Comparison of ENCODE assay signal across 1 cellular context in the genomic region with DNA sequence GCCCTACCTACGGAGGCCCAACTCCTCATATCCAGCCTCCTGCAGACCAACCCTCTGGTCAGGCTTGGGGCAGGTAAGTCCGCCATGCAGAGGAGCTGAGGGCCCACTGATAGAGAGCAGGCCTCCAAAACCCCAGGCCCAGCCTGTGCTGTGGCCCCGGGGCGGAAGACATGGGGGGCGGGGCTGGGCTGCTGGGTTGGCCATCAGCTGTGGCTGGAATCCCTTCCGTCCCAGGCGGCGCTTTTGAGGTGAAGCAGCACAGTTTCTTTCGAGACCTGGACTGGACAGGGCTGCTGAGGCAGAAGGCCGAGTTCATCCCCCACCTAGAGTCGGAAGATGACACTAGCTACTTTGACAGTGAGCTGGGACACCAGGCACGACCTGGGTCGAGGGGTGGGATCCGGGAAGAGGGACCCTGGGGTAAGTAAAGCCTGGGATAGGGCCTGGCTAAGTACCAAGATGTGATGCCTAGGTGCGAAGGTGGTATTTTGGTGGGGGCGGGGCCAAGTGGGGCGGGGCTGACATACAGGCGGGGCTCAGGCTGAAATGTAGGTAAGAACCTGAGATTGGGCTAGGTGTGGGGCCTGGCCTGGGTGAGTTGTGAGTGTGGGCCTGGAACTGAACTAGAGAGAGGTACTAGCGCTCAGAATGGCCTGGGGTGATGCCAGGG.
TF ChIP-seq lines count a peak whose summit lies in the region.

No MANE protein-coding gene starts in this region.

TF ChIP-seq in HepG2, 621 proteins besides CTCF, POLR2A, EP300 and RAD21:
- TF ChIP-seq PHF5A (CRISPR knock-in tag; IDR thresholded peaks at IDR 0.05; ENCODE audit: low read depth, unreplicated experiment), result no peak
- TF ChIP-seq, protein P1, sequence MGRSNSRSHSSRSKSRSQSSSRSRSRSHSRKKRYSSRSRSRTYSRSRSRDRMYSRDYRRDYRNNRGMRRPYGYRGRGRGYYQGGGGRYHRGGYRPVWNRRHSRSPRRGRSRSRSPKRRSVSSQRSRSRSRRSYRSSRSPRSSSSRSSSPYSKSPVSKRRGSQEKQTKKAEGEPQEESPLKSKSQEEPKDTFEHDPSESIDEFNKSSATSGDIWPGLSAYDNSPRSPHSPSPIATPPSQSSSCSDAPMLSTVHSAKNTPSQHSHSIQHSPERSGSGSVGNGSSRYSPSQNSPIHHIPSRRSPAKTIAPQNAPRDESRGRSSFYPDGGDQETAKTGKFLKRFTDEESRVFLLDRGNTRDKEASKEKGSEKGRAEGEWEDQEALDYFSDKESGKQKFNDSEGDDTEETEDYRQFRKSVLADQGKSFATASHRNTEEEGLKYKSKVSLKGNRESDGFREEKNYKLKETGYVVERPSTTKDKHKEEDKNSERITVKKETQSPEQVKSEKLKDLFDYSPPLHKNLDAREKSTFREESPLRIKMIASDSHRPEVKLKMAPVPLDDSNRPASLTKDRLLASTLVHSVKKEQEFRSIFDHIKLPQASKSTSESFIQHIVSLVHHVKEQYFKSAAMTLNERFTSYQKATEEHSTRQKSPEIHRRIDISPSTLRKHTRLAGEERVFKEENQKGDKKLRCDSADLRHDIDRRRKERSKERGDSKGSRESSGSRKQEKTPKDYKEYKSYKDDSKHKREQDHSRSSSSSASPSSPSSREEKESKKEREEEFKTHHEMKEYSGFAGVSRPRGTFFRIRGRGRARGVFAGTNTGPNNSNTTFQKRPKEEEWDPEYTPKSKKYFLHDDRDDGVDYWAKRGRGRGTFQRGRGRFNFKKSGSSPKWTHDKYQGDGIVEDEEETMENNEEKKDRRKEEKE (IDR thresholded peaks at IDR 0.05), result no peak
- TF ChIP-seq ZNF232 (CRISPR knock-in tag; IDR thresholded peaks at IDR 0.05; ENCODE audit: borderline replicate concordance), result no peak
- TF ChIP-seq TAF1 (CRISPR knock-in tag; IDR thresholded peaks at IDR 0.05), result no peak
- TF ChIP-seq ZNF879 (CRISPR knock-in tag; IDR thresholded peaks at IDR 0.05), result no peak
- TF ChIP-seq ZFAT (CRISPR knock-in tag; conservative IDR thresholded peaks at IDR 0.05), result no peak
- TF ChIP-seq ZNF792 (CRISPR knock-in tag; IDR thresholded peaks at IDR 0.05), result no peak
- TF ChIP-seq, protein P2, sequence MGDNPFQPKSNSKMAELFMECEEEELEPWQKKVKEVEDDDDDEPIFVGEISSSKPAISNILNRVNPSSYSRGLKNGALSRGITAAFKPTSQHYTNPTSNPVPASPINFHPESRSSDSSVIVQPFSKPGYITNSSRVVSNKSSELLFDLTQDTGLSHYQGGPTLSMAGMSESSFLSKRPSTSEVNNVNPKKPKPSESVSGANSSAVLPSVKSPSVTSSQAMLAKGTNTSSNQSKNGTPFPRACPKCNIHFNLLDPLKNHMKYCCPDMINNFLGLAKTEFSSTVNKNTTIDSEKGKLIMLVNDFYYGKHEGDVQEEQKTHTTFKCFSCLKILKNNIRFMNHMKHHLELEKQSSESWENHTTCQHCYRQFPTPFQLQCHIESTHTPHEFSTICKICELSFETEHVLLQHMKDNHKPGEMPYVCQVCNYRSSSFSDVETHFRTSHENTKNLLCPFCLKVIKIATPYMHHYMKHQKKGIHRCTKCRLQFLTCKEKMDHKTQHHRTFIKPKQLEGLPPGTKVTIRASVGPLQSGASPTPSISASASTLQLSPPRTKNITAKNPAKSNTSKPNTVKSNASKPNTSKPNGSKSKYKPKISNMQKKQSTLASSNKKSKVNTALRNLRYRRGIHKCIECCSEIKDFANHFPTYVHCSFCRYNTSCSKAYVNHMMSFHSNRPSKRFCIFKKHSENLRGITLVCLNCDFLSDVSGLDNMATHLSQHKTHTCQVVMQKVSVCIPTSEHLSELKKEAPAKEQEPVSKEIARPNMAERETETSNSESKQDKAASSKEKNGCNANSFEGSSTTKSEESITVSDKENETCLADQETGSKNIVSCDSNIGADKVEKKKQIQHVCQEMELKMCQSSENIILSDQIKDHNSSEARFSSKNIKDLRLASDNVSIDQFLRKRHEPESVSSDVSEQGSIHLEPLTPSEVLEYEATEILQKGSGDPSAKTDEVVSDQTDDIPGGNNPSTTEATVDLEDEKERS (CRISPR knock-in tag; IDR thresholded peaks at IDR 0.05), result no peak
- no peak for TF ChIP-seq HOXA7 (CRISPR knock-in tag; IDR thresholded peaks at IDR 0.05)
- no peak for TF ChIP-seq KDM2A (CRISPR knock-in tag; IDR thresholded peaks at IDR 0.05; ENCODE audit: borderline replicate concordance, low read depth)
- no peak for TF ChIP-seq SNRNP70 (IDR thresholded peaks at IDR 0.05; ENCODE audit: low read depth, low read length)
- TF ChIP-seq SRY (CRISPR knock-in tag; IDR thresholded peaks at IDR 0.05), result no peak
- TF ChIP-seq KLF6 (CRISPR knock-in tag; IDR thresholded peaks at IDR 0.05), result no peak
- TF ChIP-seq, protein P3, sequence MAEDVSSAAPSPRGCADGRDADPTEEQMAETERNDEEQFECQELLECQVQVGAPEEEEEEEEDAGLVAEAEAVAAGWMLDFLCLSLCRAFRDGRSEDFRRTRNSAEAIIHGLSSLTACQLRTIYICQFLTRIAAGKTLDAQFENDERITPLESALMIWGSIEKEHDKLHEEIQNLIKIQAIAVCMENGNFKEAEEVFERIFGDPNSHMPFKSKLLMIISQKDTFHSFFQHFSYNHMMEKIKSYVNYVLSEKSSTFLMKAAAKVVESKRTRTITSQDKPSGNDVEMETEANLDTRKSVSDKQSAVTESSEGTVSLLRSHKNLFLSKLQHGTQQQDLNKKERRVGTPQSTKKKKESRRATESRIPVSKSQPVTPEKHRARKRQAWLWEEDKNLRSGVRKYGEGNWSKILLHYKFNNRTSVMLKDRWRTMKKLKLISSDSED (CRISPR knock-in tag; IDR thresholded peaks at IDR 0.05), result no peak
